Comparison of ENCODE assay signal across 8 cellular contexts in genomic region chr16:4115941-4116327, GRCh38. TPM values are rescaled to one million over a fixed set of nuclear protein-coding genes. Genes with fewer than 3 reads are reported as not detected.
DNase-seq lines count a peak whose midpoint lies in the region; ATAC-seq and TF ChIP-seq lines count a peak whose summit lies in the region.

No MANE protein-coding gene starts in this region.

- WGBS in suprapubic skin = no CpG with 5 or more reads among the region's 74 CpGs

- peaks cover 49% of the 10 kb centered on the region for H3K4me1 ChIP-seq in suprapubic skin

- TF ChIP-seq POLR2A in suprapubic skin (IDR thresholded peaks at IDR 0.05) = no peak

- H3K9ac ChIP-seq in SK-N-MC (ENCODE audit: insufficient read length) = no peak overlapping the region

- no peak for TF ChIP-seq CTCF in suprapubic skin (IDR thresholded peaks at IDR 0.05)

- H3K27me3 ChIP-seq in suprapubic skin = no peaks in the 10 kb centered on the region

- peak overlapping the region; percentile 72 for H3K4me3 Mint-ChIP-seq in activated naive CD4-positive, alpha-beta T cell treated with anti-CD3 and anti-CD28 coated beads for 36 hours

- H3K27me3 Mint-ChIP-seq in activated naive CD4-positive, alpha-beta T cell treated with anti-CD3 and anti-CD28 coated beads for 36 hours (ENCODE audit: low read depth) = peaks cover 2% of the 10 kb centered on the region

- H3K4me1 Mint-ChIP-seq in activated naive CD4-positive, alpha-beta T cell treated with anti-CD3 and anti-CD28 coated beads for 36 hours (ENCODE audit: low read depth) = peaks cover 44% of the 10 kb centered on the region

- CTCF ChIA-PET in activated naive CD4-positive, alpha-beta T cell treated with anti-CD3 and anti-CD28 coated beads for 36 hours (lab: Charles Lee) = interaction anchor here (2.9 kb wide), 1 partner anchor 138 kb away, joined by 13 read pairs; no protein-coding TSS in a partner anchor

- H3K36me3 Mint-ChIP-seq in activated naive CD4-positive, alpha-beta T cell treated with anti-CD3 and anti-CD28 coated beads for 36 hours (ENCODE audit: low read depth) = peaks cover 8% of the 10 kb centered on the region

- H3K4me3 ChIP-seq in SK-N-MC (peak overlapping the region; percentile 82), iPS-11a (ENCODE audit: low read depth, low read length) (peak overlapping the region; percentile 58), suprapubic skin (peak overlapping the region; percentile 80)

- no peak overlapping the region for H3K27ac Mint-ChIP-seq in activated naive CD4-positive, alpha-beta T cell treated with anti-CD3 and anti-CD28 coated beads for 36 hours

- no peaks in the 10 kb centered on the region for H3K9me3 Mint-ChIP-seq in activated naive CD4-positive, alpha-beta T cell treated with anti-CD3 and anti-CD28 coated beads for 36 hours

- no peak for ATAC-seq in esophagus mucosa

- H3K36me3 ChIP-seq in SK-N-MC (ENCODE audit: insufficient read depth, low read length) (no peaks in the 10 kb centered on the region), suprapubic skin (no peaks in the 10 kb centered on the region)

- TF ChIP-seq EP300 in suprapubic skin (IDR thresholded peaks at IDR 0.05) = no peak

- no peak overlapping the region for H3K27ac ChIP-seq in SK-N-MC
- H3K27ac ChIP-seq in suprapubic skin = peak overlapping the region; percentile 71

- H3K9me3 ChIP-seq in SK-N-MC (ENCODE audit: low read depth, low read length) (no peaks in the 10 kb centered on the region), suprapubic skin (no peaks in the 10 kb centered on the region)

- DNase-seq in activated naive CD4-positive, alpha-beta T cell treated with anti-CD3 and anti-CD28 coated beads for 36 hours = no peak
- no peak for DNase-seq in activated naive CD4-positive, alpha-beta T cell treated with anti-CD3 and anti-CD28 coated beads, Interleukin-2, amount 50 U/mL, for 16 hours
- no peak for DNase-seq in SK-N-MC (ENCODE audit: low read depth, low spot score)
- DNase-seq in suprapubic skin (ENCODE audit: low spot score in 2 of 2) = no peak
- no peak for DNase-seq in hypothalamus (lab: John Stamatoyannopoulos, UW)
- DNase-seq in activated CD4-positive, alpha-beta T cell treated with anti-CD3 and anti-CD28 coated beads, Interleukin-2, amount 50 U/mL, for 4 hours = no peak

- intact Hi-C loops in activated naive CD4-positive, alpha-beta T cell treated with anti-CD3 and anti-CD28 coated beads for 36 hours (cut with micrococcal nuclease) = loop anchor here (1.0 to 10.0 kb wide), 3 partner anchors 66 to 138 kb away; no protein-coding TSS in a partner anchor

RNA-seq across cellular contexts. Expression of gene ADCY9, which starts 0.3 kb away (rescaled TPM):
- total RNA-seq in activated naive CD4-positive, alpha-beta T cell treated with anti-CD3 and anti-CD28 coated beads for 36 hours = 1 to 10 TPM; 6.5 to 7.1 TPM
- total RNA-seq in suprapubic skin (10 to 100 TPM; 21.5 to 27.2 (median 26.4) TPM), esophagus mucosa (5.3 TPM)
